Comparison of ENCODE assay signal across 14 cellular contexts in the genomic region with DNA sequence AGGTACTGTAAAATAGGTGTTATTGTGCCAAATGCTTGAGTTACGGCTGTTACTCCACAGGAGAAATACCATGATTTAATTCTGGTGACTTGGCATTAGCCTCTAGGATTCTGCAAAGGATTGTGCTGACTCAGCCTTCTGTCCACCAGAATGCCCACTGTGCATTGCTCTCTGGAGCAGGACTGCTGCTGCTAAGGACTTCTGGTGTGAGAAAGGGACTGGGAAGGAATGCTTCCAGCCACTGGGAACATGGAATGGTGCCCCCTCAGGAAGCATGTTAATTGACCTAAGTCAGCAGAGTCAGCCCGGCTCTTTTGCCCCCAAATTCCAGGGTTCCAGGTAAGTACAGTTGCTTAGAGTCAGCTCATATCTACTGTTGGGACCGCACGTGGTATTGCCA. TPM values are rescaled to one million over a fixed set of nuclear protein-coding genes. Genes with fewer than 3 reads are reported as not detected.
"Had no signal": no experiment of that assay in that cellular context is flagged by ENCODE, and none has a peak within 500 bp of the region (broad histone marks: within the 10 kb centered on the region; RNA-seq: fewer than 3 reads in every experiment).

No MANE protein-coding gene starts in this region.

- H3K36me3 Mint-ChIP-seq: activated CD4-positive, alpha-beta memory T cell treated with anti-CD3 and anti-CD28 coated beads for 36 hours; activated naive CD8-positive, alpha-beta T cell treated with anti-CD3 and anti-CD28 coated beads for 36 hours had no signal

- H3K27me3 ChIP-seq: transverse colon had no signal

- H3K4me1 Mint-ChIP-seq: activated naive CD8-positive, alpha-beta T cell treated with anti-CD3 and anti-CD28 coated beads for 36 hours; mesothelial cell of epicardium had no signal

- H3K4me3 Mint-ChIP-seq: activated CD4-positive, alpha-beta memory T cell treated with anti-CD3 and anti-CD28 coated beads for 36 hours; activated naive CD8-positive, alpha-beta T cell treated with anti-CD3 and anti-CD28 coated beads for 36 hours; activated T-cell treated with anti-CD3 and anti-CD28 coated beads, Interleukin-2, amount 50 U/mL, for 72 hours; mesothelial cell of epicardium had no signal

- H3K27ac ChIP-seq: transverse colon had no signal

- H3K9me3 Mint-ChIP-seq: activated CD4-positive, alpha-beta memory T cell treated with anti-CD3 and anti-CD28 coated beads for 36 hours; activated naive CD8-positive, alpha-beta T cell treated with anti-CD3 and anti-CD28 coated beads for 36 hours; activated T-cell treated with anti-CD3 and anti-CD28 coated beads, Interleukin-2, amount 50 U/mL, for 72 hours; mesothelial cell of epicardium had no signal

- H3K27ac Mint-ChIP-seq: activated CD4-positive, alpha-beta memory T cell treated with anti-CD3 and anti-CD28 coated beads for 36 hours; activated naive CD8-positive, alpha-beta T cell treated with anti-CD3 and anti-CD28 coated beads for 36 hours; activated T-cell treated with anti-CD3 and anti-CD28 coated beads, Interleukin-2, amount 50 U/mL, for 72 hours; mesothelial cell of epicardium had no signal

- H3K4me3 ChIP-seq: transverse colon had no signal

- ATAC-seq: activated T-cell treated with anti-CD3 and anti-CD28 coated beads, Interleukin-2, amount 50 U/mL, for 72 hours had no signal

- H3K4me1 ChIP-seq: transverse colon had no signal

- H3K36me3 ChIP-seq: transverse colon had no signal

- DNase-seq: activated CD4-positive, alpha-beta memory T cell treated with anti-CD3 and anti-CD28 coated beads for 36 hours; activated gamma-delta T cell treated with Interleukin-2 at 50 U/mL for 16 hours; activated naive CD8-positive, alpha-beta T cell treated with anti-CD3 and anti-CD28 coated beads for 36 hours; activated T-cell treated with anti-CD3 and anti-CD28 coated beads, Interleukin-2, amount 50 U/mL, for 72 hours; anterior cingulate cortex; effector CD4-positive, alpha-beta T cell; kidney; retina; small intestine; SW 1271; transverse colon had no signal

- H3K27me3 Mint-ChIP-seq: activated CD4-positive, alpha-beta memory T cell treated with anti-CD3 and anti-CD28 coated beads for 36 hours; activated naive CD8-positive, alpha-beta T cell treated with anti-CD3 and anti-CD28 coated beads for 36 hours had no signal

- H3K9me3 ChIP-seq: transverse colon had no signal

RNA-seq across cellular contexts. Expression of a gene that starts 59.9 kb away (rescaled TPM):
- total RNA-seq: bronchial epithelial cell, myocyte had no signal
